Comparison of ENCODE assay signal across 1 cellular context in the genomic region with DNA sequence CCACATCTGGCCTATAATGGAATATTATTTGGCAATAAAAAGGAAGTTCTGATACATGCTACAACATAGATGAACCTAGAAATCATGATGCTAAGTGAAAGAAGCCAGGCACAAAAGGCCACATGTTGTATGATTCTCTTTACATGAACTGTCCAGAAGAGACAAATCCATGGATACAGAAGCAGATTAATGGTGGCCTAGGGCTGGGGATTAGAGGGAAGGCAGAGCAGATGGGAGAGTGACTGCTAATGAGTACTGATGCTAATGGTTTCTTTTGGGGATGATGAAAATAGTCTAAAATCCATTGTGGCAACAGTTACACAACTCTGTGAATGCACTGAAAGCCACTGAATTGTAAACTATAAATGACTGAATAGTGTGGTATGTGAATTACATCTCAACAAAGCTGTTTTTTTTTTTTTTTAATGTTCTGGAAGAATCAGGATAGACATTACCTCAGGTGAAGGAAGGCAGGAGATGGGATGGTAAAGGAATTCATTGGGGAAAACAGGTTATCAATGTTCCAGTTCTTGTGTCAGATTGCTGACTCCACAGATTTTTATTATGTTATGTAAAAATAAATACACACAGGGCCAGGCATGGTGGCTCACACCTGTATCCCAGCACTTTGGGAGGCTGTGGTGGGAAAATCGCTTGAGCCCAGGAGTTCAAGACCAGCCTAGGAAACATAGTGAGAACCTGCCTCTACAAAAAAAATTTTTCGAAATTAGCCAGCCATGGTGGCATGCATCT.
TF ChIP-seq lines count a peak whose summit lies in the region.

No MANE protein-coding gene starts in this region.

TF ChIP-seq in H1, 55 proteins besides CTCF, POLR2A, EP300 and RAD21:
- TF ChIP-seq TCF12 (IDR thresholded peaks at IDR 0.05; ENCODE audit: low read depth, low read length), result no peak
- peak; percentile 45; the same call in 1 of the 2 replicates for TF ChIP-seq MAFK (IDR thresholded peaks at IDR 0.05; ENCODE audit: low read depth, low read length)
